9 cellular contexts compared by ENCODE assay signal in the genomic region with DNA sequence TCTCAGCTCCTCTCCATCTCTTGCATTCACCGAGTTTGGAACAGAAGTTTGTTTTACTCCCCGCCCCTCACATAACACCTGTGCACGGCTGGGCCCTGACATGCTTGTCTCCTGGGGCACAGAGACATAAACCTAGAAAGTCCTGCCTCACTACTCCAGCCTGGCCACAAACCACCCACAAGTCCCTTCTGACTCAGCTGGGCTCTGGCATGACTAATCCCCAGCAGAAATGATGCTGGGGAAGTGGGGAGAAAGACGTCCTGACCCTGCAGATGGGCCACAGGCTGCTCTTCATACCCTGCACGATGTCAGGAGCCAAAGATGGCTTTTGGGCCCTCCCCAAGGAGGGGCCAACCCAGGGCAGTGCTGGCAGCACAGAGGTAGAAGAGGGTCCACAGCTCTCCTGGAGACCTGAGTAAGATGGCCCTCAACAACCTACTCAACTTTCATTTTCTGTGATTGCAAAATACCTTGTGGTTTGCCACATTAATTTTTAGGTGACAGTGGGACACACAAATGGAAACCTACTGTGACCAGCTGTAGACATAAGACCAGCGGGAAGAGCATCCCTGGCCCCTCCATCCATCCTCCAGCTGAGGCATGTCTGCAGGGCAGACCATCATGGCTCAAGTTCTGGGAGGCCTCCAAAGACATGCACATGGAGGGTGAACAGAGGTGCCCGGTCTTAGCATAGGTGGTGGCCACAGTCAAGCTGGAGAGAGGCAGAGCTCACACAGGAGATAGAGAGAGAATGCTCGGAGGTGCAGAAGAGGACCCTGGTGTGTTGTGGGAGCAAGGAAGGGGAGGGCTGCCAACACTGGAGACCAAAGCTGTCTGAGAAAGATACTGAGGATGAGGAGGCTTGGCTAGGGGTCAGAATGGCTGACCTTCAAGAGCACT. TPM values are rescaled to one million over a fixed set of nuclear protein-coding genes. Genes with fewer than 3 reads are reported as not detected.
DNase-seq lines count a peak whose midpoint lies in the region; ATAC-seq and TF ChIP-seq lines count a peak whose summit lies in the region.
"Had no signal": no experiment of that assay in that cellular context is flagged by ENCODE, and none has a peak within 500 bp of the region (broad histone marks: within the 10 kb centered on the region; RNA-seq: fewer than 3 reads in every experiment).

No MANE protein-coding gene starts in this region.

- WGBS in IMR-90 (ENCODE audit: extremely low coverage in 2 of 2, insufficient read length in 1 of 2), 2 experiments = 31% methylated on average over 3 of the region's 8 CpGs; no CpG with 5 or more reads in 1 of the 2 experiments

- peaks cover 8% of the 10 kb centered on the region for H3K9me1 ChIP-seq in IMR-90 (ENCODE audit: insufficient read depth, low read length)

- no peak for TF ChIP-seq CTCF in IMR-90 (conservative IDR thresholded peaks at IDR 0.05; ENCODE audit: low read depth, low read length)
- no peak for TF ChIP-seq CTCF in epithelial cell of esophagus (IDR thresholded peaks at IDR 0.05; ENCODE audit: insufficient read depth, low read depth, low read length, missing control alignments)

- CTCF ChIA-PET in IMR-90 (lab: Yijun Ruan, JAX) = interaction anchor here (0.5 kb wide), 1 partner anchor 9 kb away, joined by 3 read pairs; no protein-coding TSS in a partner anchor

- no peak overlapping the region for H3K18ac ChIP-seq in IMR-90 (ENCODE audit: low read depth, low read length)

- no peak; the same call in 1 of the 2 replicates for TF ChIP-seq RAD21 in IMR-90 (IDR thresholded peaks at IDR 0.05; ENCODE audit: low read length)

- no peak overlapping the region for H4K5ac ChIP-seq in IMR-90 (ENCODE audit: low read depth, low read length)

- peaks cover 0 to 5% of the 10 kb centered on the region in 2 experiments; a peak in 1 of 4 replicates for H3K79me1 ChIP-seq in IMR-90 (ENCODE audit: low read depth in 1 of 2, low read length in 2 of 2)

- H3K36me3 ChIP-seq in IMR-90 (ENCODE audit: control insufficient read depth, insufficient read depth, low read length) = peaks cover 26% of the 10 kb centered on the region; the same call in 1 of the 2 replicates

- in situ Hi-C loops in IMR-90 (cut with MboI; ENCODE audit: low sequenced_read_pairs) = no loop called here

- H3K9me3 ChIP-seq in IMR-90 (ENCODE audit: control insufficient read depth, insufficient read depth, low read length) = no peaks in the 10 kb centered on the region
- H3K9me3 ChIP-seq: pancreas had no signal

- peaks cover 12% of the 10 kb centered on the region for H3K4me1 ChIP-seq in IMR-90 (ENCODE audit: control insufficient read depth, insufficient read depth, low read length)
- H3K4me1 ChIP-seq: pancreas had no signal

- H3K4ac ChIP-seq in IMR-90 (ENCODE audit: low read depth, low read length) = no peak overlapping the region; the same call in 1 of the 2 replicates

- H3K4me3 ChIP-seq in IMR-90 (ENCODE audit: insufficient read depth, low read depth, low read length) = no peak overlapping the region
- no peak overlapping the region for H3K4me3 ChIP-seq in epithelial cell of esophagus (ENCODE audit: low read length)
- H3K4me3 ChIP-seq: pancreas had no signal

- DNase-seq in Daoy (ENCODE audit: low read depth) (peak; percentile 86), IMR-90 (peak; percentile 91), epithelial cell of esophagus (ENCODE audit: low read depth) (peak; percentile 97), Ammon's horn (ENCODE audit: low spot score) (no peak), epidermal melanocyte (ENCODE audit: insufficient read length, low spot score) (no peak)
- peak; percentile 84 for DNase-seq in activated CD4-positive, alpha-beta T cell treated with anti-CD3 and anti-CD28 coated beads for 48 hours
- peak; percentile 43 for DNase-seq in stimulated activated CD8-positive, alpha-beta memory T cell treated with anti-CD3 and anti-CD28 coated beads, Interleukin-12 subunit alpha, Interleukin-12 subunit beta, amount 100 ng/mL, for 1 hour (ENCODE audit: low read depth)
- DNase-seq: pancreas had no signal

- no peaks in the 10 kb centered on the region for H3K27me3 ChIP-seq in IMR-90 (ENCODE audit: control insufficient read depth, insufficient read depth, low read length)
- H3K27me3 ChIP-seq: pancreas had no signal

- intact Hi-C loops in IMR-90 (cut with micrococcal nuclease) = loop anchor here (10.0 kb wide), 1 partner anchor 363 kb away; no protein-coding TSS in a partner anchor

- H3K23ac ChIP-seq in IMR-90 (ENCODE audit: low read depth, low read length) = no peak overlapping the region

- H2BK5ac ChIP-seq in IMR-90 (ENCODE audit: low read depth, low read length, poor library complexity, severe bottlenecking) = no peak overlapping the region

- H2BK20ac ChIP-seq in IMR-90 (ENCODE audit: low read depth, low read length) = no peak overlapping the region

- H2BK120ac ChIP-seq in IMR-90 (ENCODE audit: low read depth, low read length) = no peak overlapping the region

- H2AFZ ChIP-seq in IMR-90 (replicated peaks; ENCODE audit: low read length, poor library complexity) = peak overlapping the region; percentile 72

- H4K8ac ChIP-seq in IMR-90 (ENCODE audit: low read depth in 2 of 2, low read length in 2 of 2) = no peak overlapping the region

- H2BK15ac ChIP-seq in IMR-90 (ENCODE audit: low read depth, low read length) = no peak overlapping the region

- peak overlapping the region; percentile 67 for H2AK9ac ChIP-seq in IMR-90 (replicated peaks; ENCODE audit: low read depth, low read length, poor library complexity)

- H2AK5ac ChIP-seq in IMR-90 (ENCODE audit: low read depth, low read length) = no peak overlapping the region; the same call in 1 of the 2 replicates

- no peak overlapping the region for H4K91ac ChIP-seq in IMR-90 (ENCODE audit: insufficient read depth, low read depth, low read length)

- H3K14ac ChIP-seq in IMR-90 (replicated peaks; ENCODE audit: low read depth, low read length) = peak overlapping the region; percentile 45; the same call in 1 of the 2 replicates

- dilution Hi-C loops in IMR-90 (cut with HindIII; ENCODE audit: low sequenced_read_pairs, unreplicated experiment) = no loop called here

- no peak overlapping the region for H3K27ac ChIP-seq in IMR-90 (ENCODE audit: insufficient read depth, low read length)
- H3K27ac ChIP-seq: pancreas had no signal

- H3K56ac ChIP-seq in IMR-90 (ENCODE audit: extremely low read depth, insufficient read depth, low read length) = no peak overlapping the region

- no peak overlapping the region for H3K9ac ChIP-seq in IMR-90 (ENCODE audit: low read depth, low read length)

- peaks cover 31% of the 10 kb centered on the region for H4K20me1 ChIP-seq in IMR-90 (ENCODE audit: insufficient read depth, low read length)

- peak; percentile 94 for ATAC-seq in GM21619 (IDR thresholded peaks at IDR 0.05; ENCODE audit: unreplicated experiment)
- ATAC-seq in IMR-90 (ENCODE audit: low read depth) = peak; percentile 93

- POLR2A ChIA-PET in IMR-90 (lab: Charles Lee; ENCODE audit: unreplicated experiment) = no interaction called here

- H3K4me2 ChIP-seq in IMR-90 (ENCODE audit: low read depth, low read length) = peak overlapping the region; percentile 37; the same call in 1 of the 2 replicates

- no peak for TF ChIP-seq POLR2A in IMR-90 (IDR thresholded peaks at IDR 0.05; ENCODE audit: low read depth, low read length)

- no TSS peak for BruUV-seq in IMR-90 (replicated peaks; lab: Mats Ljungman, UMichigan)

TF ChIP-seq in IMR-90, 13 proteins besides CTCF, POLR2A, EP300 and RAD21:
- 0 out of 2 replicates have a peak, but pooled peaks have one; percentile 14 for TF ChIP-seq MAZ (IDR thresholded peaks at IDR 0.05; ENCODE audit: borderline replicate concordance, low read depth, low read length)
- TF ChIP-seq MAFK (IDR thresholded peaks at IDR 0.05; ENCODE audit: low read depth, low read length) = peak; percentile 3; the same call in 1 of the 2 replicates
- TF ChIP-seq FOS (IDR thresholded peaks at IDR 0.05; ENCODE audit: low read depth, low read length) = peak; percentile 82
- no peak for TF ChIP-seq ELK1 (IDR thresholded peaks at IDR 0.05; ENCODE audit: borderline replicate concordance, low read depth, low read length)
- TF ChIP-seq MXI1 (IDR thresholded peaks at IDR 0.05; ENCODE audit: borderline replicate concordance, low read depth, low read length) = no peak
- peak; percentile 74 for TF ChIP-seq CEBPB (IDR thresholded peaks at IDR 0.05; ENCODE audit: low read depth, low read length)
- TF ChIP-seq BHLHE40 (IDR thresholded peaks at IDR 0.05; ENCODE audit: low read depth, low read length) = no peak

RNA-seq across cellular contexts. Expression of gene DNMT3A, which starts 40.0 kb away (rescaled TPM):
- 17.7 and 19.3 TPM in 2 replicates for total RNA-seq in Daoy (2014; rRNA removed; shearing (Covaris generic))
- total RNA-seq in IMR-90 (2012; rRNA removed) = 6.1 and 9.7 TPM in 2 replicates
- 4.4 and 4.5 TPM in 2 replicates for polyA plus RNA-seq in IMR-90 (2012; rRNA removed)
- 1.4 and 3.9 TPM in 2 replicates for polyA plus RNA-seq in IMR-90 (2012; cell fraction: cytosol; rRNA removed)
- 15.3 and 15.8 TPM in 2 replicates for polyA plus RNA-seq in IMR-90 (2012; cell fraction: nucleus; rRNA removed; ENCODE audit: low replicate concordance)

Comparison
In these comparisons a context has a peak if more than half of its experiments do, and no peak if none do; other contexts are left out.
1. DNase-seq: peak in Daoy (single experiment), IMR-90 (single experiment), activated CD4-positive, alpha-beta T cell treated with anti-CD3 and anti-CD28 coated beads for 48 hours (single experiment), epithelial cell of esophagus (single experiment) and stimulated activated CD8-positive, alpha-beta memory T cell treated with anti-CD3 and anti-CD28 coated beads, Interleukin-12 subunit alpha, Interleukin-12 subunit beta, amount 100 ng/mL, for 1 hour (single experiment); none in Ammon's horn (single experiment) and epidermal melanocyte (single experiment).